In genomic region chr21:17612565-17613241, GRCh38 we compare ENCODE assay signal across 1 cellular context.
TF ChIP-seq lines count a peak whose summit lies in the region.

BTG3 (minus strand) TSS chr21:17612901; CDS start chr21:17609144, 3,757 bp downstream.

TF ChIP-seq in HepG2, 621 proteins besides CTCF, POLR2A, EP300 and RAD21 (continued from another document):
- 0 out of 2 replicates have a peak, but pooled peaks have one; percentile 13 for TF ChIP-seq ZNF609 (CRISPR knock-in tag; IDR thresholded peaks at IDR 0.05; ENCODE audit: borderline replicate concordance)
- TF ChIP-seq ZNF343 (CRISPR knock-in tag; IDR thresholded peaks at IDR 0.05): no peak; the same call in 1 of the 2 replicates
- peak; percentile 67 for TF ChIP-seq SAP130 (CRISPR knock-in tag; IDR thresholded peaks at IDR 0.05; ENCODE audit: low read depth)
- peak; percentile 45; the same call in 1 of the 2 replicates for TF ChIP-seq IRF1 (CRISPR knock-in tag; IDR thresholded peaks at IDR 0.05; ENCODE audit: low read depth)
